Comparison of ENCODE assay signal across 10 cellular contexts in the genomic region with DNA sequence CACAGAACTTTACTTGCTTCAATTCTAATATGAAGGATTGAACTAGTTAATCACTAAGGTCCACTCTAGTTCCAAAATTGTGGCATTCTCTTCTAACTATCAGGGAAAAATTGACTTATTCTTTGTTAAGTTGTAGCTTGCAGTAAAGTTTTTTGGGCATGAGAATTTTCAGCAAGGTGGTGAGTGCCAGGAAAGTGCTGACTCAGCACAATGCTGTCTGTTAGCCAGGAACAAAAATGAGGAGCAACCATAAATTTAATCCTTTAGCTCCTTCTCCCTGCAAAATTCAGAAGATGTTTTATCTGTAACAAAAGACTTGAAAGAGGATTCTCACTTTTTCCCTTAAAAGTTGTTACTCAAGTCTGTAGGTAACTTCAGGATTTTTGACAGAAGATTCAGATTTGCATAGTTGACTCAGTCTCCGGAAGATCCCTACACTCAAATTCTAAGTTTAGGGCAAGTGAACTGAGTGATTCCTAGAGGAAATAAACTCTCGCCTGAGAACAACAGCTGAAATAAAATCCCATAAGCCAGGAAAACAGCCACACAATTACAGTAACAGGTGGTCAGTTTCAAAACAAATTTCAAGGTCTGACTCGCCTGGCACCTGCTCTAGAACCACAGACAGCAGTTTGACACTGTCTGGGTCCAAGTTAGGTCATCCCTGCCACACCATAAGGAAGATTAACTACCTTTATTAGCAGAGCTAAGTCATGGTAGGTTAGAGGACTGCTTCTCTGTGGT. TPM values are rescaled to one million over a fixed set of nuclear protein-coding genes. Genes with fewer than 3 reads are reported as not detected.
DNase-seq lines count a peak whose midpoint lies in the region; ATAC-seq lines count a peak whose summit lies in the region.
"Had no signal": no experiment of that assay in that cellular context is flagged by ENCODE, and none has a peak within 500 bp of the region (broad histone marks: within the 10 kb centered on the region; RNA-seq: fewer than 3 reads in every experiment).

No MANE protein-coding gene starts in this region.

- no peaks in the 10 kb centered on the region for H3K9me3 Mint-ChIP-seq in activated naive CD8-positive, alpha-beta T cell treated with anti-CD3 and anti-CD28 coated beads, Interleukin-2, amount 50 U/mL, for 24 hours
- H3K9me3 Mint-ChIP-seq in activated naive CD8-positive, alpha-beta T cell treated with anti-CD3 and anti-CD28 coated beads for 36 hours: no peaks in the 10 kb centered on the region
- no peaks in the 10 kb centered on the region for H3K9me3 Mint-ChIP-seq in stimulated activated effector memory CD8-positive, alpha-beta T cell treated with anti-CD3 and anti-CD28 coated beads, Interleukin-12 subunit alpha, Interleukin-12 subunit beta, amount 100 ng/mL, for 72 hours

- H3K27me3 Mint-ChIP-seq in activated naive CD8-positive, alpha-beta T cell treated with anti-CD3 and anti-CD28 coated beads, Interleukin-2, amount 50 U/mL, for 24 hours: no peaks in the 10 kb centered on the region
- H3K27me3 Mint-ChIP-seq in activated naive CD8-positive, alpha-beta T cell treated with anti-CD3 and anti-CD28 coated beads for 36 hours: peaks cover 4% of the 10 kb centered on the region

- H3K27ac Mint-ChIP-seq in activated naive CD8-positive, alpha-beta T cell treated with anti-CD3 and anti-CD28 coated beads, Interleukin-2, amount 50 U/mL, for 24 hours: peak overlapping the region; percentile 7
- no peak overlapping the region for H3K27ac Mint-ChIP-seq in activated naive CD8-positive, alpha-beta T cell treated with anti-CD3 and anti-CD28 coated beads for 36 hours
- no peak overlapping the region for H3K27ac Mint-ChIP-seq in stimulated activated effector memory CD8-positive, alpha-beta T cell treated with anti-CD3 and anti-CD28 coated beads, Interleukin-12 subunit alpha, Interleukin-12 subunit beta, amount 100 ng/mL, for 72 hours

- intact Hi-C loops in Right ventricle myocardium superior (cut with DNase I): no loop called here

- ATAC-seq in activated naive CD8-positive, alpha-beta T cell treated with anti-CD3 and anti-CD28 coated beads, Interleukin-2, amount 50 U/mL, for 24 hours: no peak
- peak; percentile 59 for ATAC-seq in HG02763 (IDR thresholded peaks at IDR 0.05; ENCODE audit: unreplicated experiment)
- ATAC-seq in stimulated activated effector memory CD8-positive, alpha-beta T cell treated with anti-CD3 and anti-CD28 coated beads, Interleukin-12 subunit alpha, Interleukin-12 subunit beta, amount 100 ng/mL, for 72 hours: peak; percentile 57
- ATAC-seq in Right ventricle myocardium superior (ENCODE audit: poor library complexity): no peak

- H3K4me3 Mint-ChIP-seq in activated naive CD8-positive, alpha-beta T cell treated with anti-CD3 and anti-CD28 coated beads, Interleukin-2, amount 50 U/mL, for 24 hours: no peak overlapping the region
- H3K4me3 Mint-ChIP-seq in activated naive CD8-positive, alpha-beta T cell treated with anti-CD3 and anti-CD28 coated beads for 36 hours: no peak overlapping the region
- no peak overlapping the region for H3K4me3 Mint-ChIP-seq in stimulated activated effector memory CD8-positive, alpha-beta T cell treated with anti-CD3 and anti-CD28 coated beads, Interleukin-12 subunit alpha, Interleukin-12 subunit beta, amount 100 ng/mL, for 72 hours

- H3K36me3 Mint-ChIP-seq in activated naive CD8-positive, alpha-beta T cell treated with anti-CD3 and anti-CD28 coated beads, Interleukin-2, amount 50 U/mL, for 24 hours (ENCODE audit: low read depth): peaks cover 8% of the 10 kb centered on the region
- H3K36me3 Mint-ChIP-seq in activated naive CD8-positive, alpha-beta T cell treated with anti-CD3 and anti-CD28 coated beads for 36 hours: peaks cover 14% of the 10 kb centered on the region
- peaks cover 15% of the 10 kb centered on the region for H3K36me3 Mint-ChIP-seq in stimulated activated effector memory CD8-positive, alpha-beta T cell treated with anti-CD3 and anti-CD28 coated beads, Interleukin-12 subunit alpha, Interleukin-12 subunit beta, amount 100 ng/mL, for 72 hours

- no peak for DNase-seq in activated naive CD8-positive, alpha-beta T cell treated with anti-CD3 and anti-CD28 coated beads, Interleukin-2, amount 50 U/mL, for 24 hours
- no peak for DNase-seq in activated naive CD8-positive, alpha-beta T cell treated with anti-CD3 and anti-CD28 coated beads for 36 hours
- DNase-seq in NCI-H774 (lab: John Stamatoyannopoulos, UW) (peak; percentile 17), COR-L47 (lab: John Stamatoyannopoulos, UW) (no peak), Right ventricle myocardium superior (no peak), COLO829 (ENCODE audit: low spot score) (no peak)
- no peak for DNase-seq in stimulated activated effector memory CD8-positive, alpha-beta T cell treated with anti-CD3 and anti-CD28 coated beads, Interleukin-12 subunit alpha, Interleukin-12 subunit beta, amount 100 ng/mL, for 72 hours (ENCODE audit: low spot score in 2 of 2)
- DNase-seq: Caco-2, pancreas had no signal

- peaks cover 54% of the 10 kb centered on the region for H3K4me1 Mint-ChIP-seq in activated naive CD8-positive, alpha-beta T cell treated with anti-CD3 and anti-CD28 coated beads, Interleukin-2, amount 50 U/mL, for 24 hours
- H3K4me1 Mint-ChIP-seq in activated naive CD8-positive, alpha-beta T cell treated with anti-CD3 and anti-CD28 coated beads for 36 hours: peaks cover 24% of the 10 kb centered on the region
- peaks cover 48% of the 10 kb centered on the region for H3K4me1 Mint-ChIP-seq in stimulated activated effector memory CD8-positive, alpha-beta T cell treated with anti-CD3 and anti-CD28 coated beads, Interleukin-12 subunit alpha, Interleukin-12 subunit beta, amount 100 ng/mL, for 72 hours

RNA-seq across cellular contexts. Expression of a gene that starts 20.2 kb away (rescaled TPM):
- total RNA-seq in activated naive CD8-positive, alpha-beta T cell treated with anti-CD3 and anti-CD28 coated beads for 36 hours: 100 to 1,000 TPM; 165 to 173 TPM
- 62.8 TPM for total RNA-seq in Right ventricle myocardium superior

Comparison
In these comparisons a context has a peak if more than half of its experiments do, and no peak if none do; other contexts are left out.
1. ATAC-seq: peak in HG02763 (single experiment) and stimulated activated effector memory CD8-positive, alpha-beta T cell treated with anti-CD3 and anti-CD28 coated beads, Interleukin-12 subunit alpha, Interleukin-12 subunit beta, amount 100 ng/mL, for 72 hours (single experiment); none in activated naive CD8-positive, alpha-beta T cell treated with anti-CD3 and anti-CD28 coated beads, Interleukin-2, amount 50 U/mL, for 24 hours (single experiment) and Right ventricle myocardium superior (single experiment).